8 cellular contexts compared by ENCODE assay signal in the genomic region with DNA sequence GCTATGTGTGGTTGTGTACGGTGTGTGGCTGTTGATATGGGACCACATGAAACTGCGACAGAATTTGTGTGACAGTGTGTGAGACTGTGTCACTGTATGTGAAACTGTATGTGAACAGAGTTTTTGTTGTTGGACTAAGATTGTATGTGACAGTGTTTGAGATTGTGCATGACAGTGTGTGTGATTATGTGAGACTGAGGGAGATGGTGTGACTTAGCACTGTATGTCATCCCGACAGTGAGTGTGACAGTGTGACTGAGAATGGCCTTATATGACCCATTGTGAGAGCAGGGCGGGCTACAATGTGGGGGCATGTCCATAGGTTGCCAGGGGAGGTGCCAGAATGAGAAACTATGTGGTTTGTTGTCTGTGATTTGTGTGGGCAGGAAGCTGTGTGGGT. TPM values are rescaled to one million over a fixed set of nuclear protein-coding genes. Genes with fewer than 3 reads are reported as not detected.
DNase-seq lines count a peak whose midpoint lies in the region; TF ChIP-seq lines count a peak whose summit lies in the region.

No MANE protein-coding gene starts in this region.

- H3K4me2 ChIP-seq in parathyroid adenoma (ENCODE audit: low read length), result peak overlapping the region; percentile 67

- H3K9ac ChIP-seq in endodermal cell (ENCODE audit: extremely low read depth, low read length, poor library complexity, severe bottlenecking) (no peak overlapping the region), parathyroid adenoma (no peak overlapping the region)

- no peak for TF ChIP-seq CTCF in GM12864 (IDR thresholded peaks at IDR 0.05; ENCODE audit: low read depth, low read length, missing control alignments)
- no peak for TF ChIP-seq CTCF in endodermal cell (conservative IDR thresholded peaks at IDR 0.05)
- TF ChIP-seq CTCF in parathyroid adenoma (IDR thresholded peaks at IDR 0.05), result no peak

- H3K79me2 ChIP-seq in parathyroid adenoma, result no peaks in the 10 kb centered on the region

- peaks cover 84% of the 10 kb centered on the region for H3K9me3 Mint-ChIP-seq in endodermal cell

- H3K9me3 ChIP-seq in endodermal cell (ENCODE audit: control insufficient read depth, low read length) (peaks cover 84% of the 10 kb centered on the region), parathyroid adenoma (ENCODE audit: control insufficient read depth, low read length) (no peaks in the 10 kb centered on the region)

- no peaks in the 10 kb centered on the region for H3K27me3 ChIP-seq in endodermal cell (ENCODE audit: control insufficient read depth, insufficient read depth, low read length, poor library complexity, severe bottlenecking)
- H3K27me3 ChIP-seq in parathyroid adenoma (ENCODE audit: control insufficient read depth, insufficient read depth, low read length), result no peaks in the 10 kb centered on the region

- H3K27ac Mint-ChIP-seq in endodermal cell, result no peak overlapping the region

- peak overlapping the region; percentile 68; the same call in 1 of the 2 replicates for H3K4me3 ChIP-seq in GM12864 (ENCODE audit: low read depth, low read length)
- peak overlapping the region; percentile 91 for H3K4me3 ChIP-seq in endodermal cell (ENCODE audit: low read length)
- H3K4me3 ChIP-seq in parathyroid adenoma (ENCODE audit: low read depth, low read length), result peak overlapping the region; percentile 87

- H3K36me3 ChIP-seq in endodermal cell (ENCODE audit: control insufficient read depth, insufficient read depth, low read length) (peaks cover 38% of the 10 kb centered on the region), parathyroid adenoma (ENCODE audit: control insufficient read depth, insufficient read depth, low read length) (no peaks in the 10 kb centered on the region)

- H3K4me3 Mint-ChIP-seq in endodermal cell, result peak overlapping the region; percentile 80

- no peaks in the 10 kb centered on the region for H3K27me3 Mint-ChIP-seq in endodermal cell (ENCODE audit: insufficient read depth)

- H3K4me1 Mint-ChIP-seq in endodermal cell, result peaks cover 8% of the 10 kb centered on the region

- no peak for DNase-seq in GM12864 (ENCODE audit: low read depth)
- peak; percentile 49 for DNase-seq in RKO (ENCODE audit: low spot score)
- no peak for DNase-seq in endodermal cell
- DNase-seq in epidermal melanocyte (ENCODE audit: insufficient read length, low spot score), result no peak
- DNase-seq in NCI-H1694 treated with DMSO at 0.1 percent for 48 hours (lab: John Stamatoyannopoulos, UW), result no peak
- DNase-seq in medulla oblongata (ENCODE audit: extremely low spot score), result no peak
- no peak for DNase-seq in NCI-H226

- H3K36me3 Mint-ChIP-seq in endodermal cell (ENCODE audit: low read depth), result peaks cover 67% of the 10 kb centered on the region

- H3K27ac ChIP-seq in endodermal cell (ENCODE audit: low read depth, low read length), result no peak overlapping the region
- no peak overlapping the region for H3K27ac ChIP-seq in parathyroid adenoma

- 91 to 96% methylated on average over 4 of the region's 4 CpGs for WGBS in endodermal cell (ENCODE audit: insufficient coverage in 1 of 2, insufficient read length in 1 of 2), 2 experiments

- H3K4me1 ChIP-seq in endodermal cell (ENCODE audit: control insufficient read depth, insufficient read depth, low read length), result no peaks in the 10 kb centered on the region
- peaks cover 10% of the 10 kb centered on the region for H3K4me1 ChIP-seq in parathyroid adenoma

- no peak overlapping the region for H2AFZ ChIP-seq in parathyroid adenoma

RNA-seq across cellular contexts. Expression of gene ZNF583, which starts 0.9 kb away (rescaled TPM):
- total RNA-seq in endodermal cell, result 1 to 10 TPM; 4.0 to 5.5 TPM
- 4.7 TPM for polyA plus RNA-seq in endodermal cell (2013, experiment 1 of 2)
- 6.0 TPM for polyA plus RNA-seq in endodermal cell (2013, experiment 2 of 2)

RNA-seq across cellular contexts. Expression of gene ZNF582, which starts 11.7 kb away (rescaled TPM):
- 1 to 10 TPM; 6.4 to 6.8 TPM for total RNA-seq in endodermal cell
- polyA plus RNA-seq in endodermal cell (2013, experiment 1 of 2), result 5.6 TPM
- polyA plus RNA-seq in endodermal cell (2013, experiment 2 of 2), result 4.1 TPM
